Comparison of ENCODE assay signal across 33 cellular contexts in genomic region chrX:77119706-77120105, GRCh38.
"Had no signal": no experiment of that assay in that cellular context is flagged by ENCODE, and none has a peak within 500 bp of the region (broad histone marks: within the 10 kb centered on the region; RNA-seq: fewer than 3 reads in every experiment).

No MANE protein-coding gene starts in this region.

- H3K4me3 ChIP-seq: adrenal gland, body of pancreas, breast epithelium had no signal

- ATAC-seq: activated CD8-positive, alpha-beta T cell treated with anti-CD3 and anti-CD28 coated beads for 36 hours; activated naive CD4-positive, alpha-beta T cell treated with anti-CD3 and anti-CD28 coated beads, Interleukin-2, amount 50 U/mL, for 72 hours; activated T-cell treated with anti-CD3 and anti-CD28 coated beads, Interleukin-2, amount 50 U/mL, for 4 hours; activated T-cell treated with anti-CD3 and anti-CD28 coated beads, Interleukin-2, amount 50 U/mL, for 72 hours; activated T-helper 17 cell treated with anti-CD3 and anti-CD28 coated beads, Interleukin-2, amount 50 U/mL, for 72 hours; body of pancreas; T-cell; T-helper 17 cell had no signal

- H3K27me3 ChIP-seq: adrenal gland, body of pancreas, brain microvascular endothelial cell had no signal

- H3K27ac Mint-ChIP-seq: activated B cell treated with CpG ODN at 0.5 μM for 24 hours; activated CD4-positive, alpha-beta memory T cell treated with anti-CD3 and anti-CD28 coated beads for 36 hours; activated CD4-positive, alpha-beta T cell treated with anti-CD3 and anti-CD28 coated beads, Interleukin-2, amount 10 ng/mL, durations not matched to agents 24 days and 14 days; activated CD8-positive, alpha-beta T cell treated with anti-CD3 and anti-CD28 coated beads for 36 hours; activated naive CD4-positive, alpha-beta T cell treated with anti-CD3 and anti-CD28 coated beads for 36 hours; activated naive CD4-positive, alpha-beta T cell treated with anti-CD3 and anti-CD28 coated beads, Interleukin-2, amount 50 U/mL, for 72 hours; activated naive CD8-positive, alpha-beta T cell treated with anti-CD3 and anti-CD28 coated beads for 36 hours; activated T-cell treated with anti-CD3 and anti-CD28 coated beads, Interleukin-2, amount 50 U/mL, for 72 hours; activated T-helper 1 cell treated with anti-CD3 and anti-CD28 coated beads, Interleukin-12 subunit alpha, Interleukin-12 subunit beta, Interleukin-2, Interleukin-4 antibody, amounts not matched to agents 30 ng/mL and 10 ng/mL and 1 ng/mL, durations not matched to agents 14 hours and 24 hours and 36 hours; activated T-helper 17 cell treated with anti-CD3 and anti-CD28 coated beads, Interleukin-2, amount 50 U/mL, for 72 hours; T-cell; T-helper 17 cell had no signal

- DNase-seq: activated B cell treated with CpG ODN at 0.5 μM for 24 hours; activated CD4-positive, alpha-beta memory T cell treated with anti-CD3 and anti-CD28 coated beads for 36 hours; activated CD4-positive, alpha-beta T cell treated with anti-CD3 and anti-CD28 coated beads for 4 hours; activated CD4-positive, alpha-beta T cell treated with anti-CD3 and anti-CD28 coated beads, Interleukin-2, amount 10 ng/mL, durations not matched to agents 24 days and 14 days; activated CD4-positive, alpha-beta T cell treated with anti-CD3 and anti-CD28 coated beads, Interleukin-2, amount 50 U/mL, for 1 hour; activated CD4-positive, alpha-beta T cell treated with anti-CD3 and anti-CD28 coated beads, Interleukin-2, amount 50 U/mL, for 4 hours; activated CD4-positive, CD25-positive, alpha-beta regulatory T cell treated with anti-CD3 and anti-CD28 coated beads, Interleukin-2, amount 50 U/mL, for 72 hours; activated CD8-positive, alpha-beta memory T cell treated with anti-CD3 and anti-CD28 coated beads, Interleukin-2, amount 50 U/mL, for 4 hours; activated CD8-positive, alpha-beta T cell treated with anti-CD3 and anti-CD28 coated beads for 36 hours; activated effector memory CD4-positive, alpha-beta T cell treated with anti-CD3 and anti-CD28 coated beads, Interleukin-2, amount 50 U/mL, for 16 hours; activated gamma-delta T cell treated with Interleukin-2 at 50 U/mL for 16 hours; activated naive CD4-positive, alpha-beta T cell; activated naive CD4-positive, alpha-beta T cell treated with anti-CD3 and anti-CD28 coated beads for 36 hours; activated naive CD4-positive, alpha-beta T cell treated with anti-CD3 and anti-CD28 coated beads, Interleukin-2, amount 50 U/mL, for 16 hours; activated naive CD8-positive, alpha-beta T cell treated with anti-CD3 and anti-CD28 coated beads for 36 hours; activated T-cell treated with anti-CD3 and anti-CD28 coated beads for 4 hours; activated T-cell treated with anti-CD3 and anti-CD28 coated beads, Interleukin-2, amount 50 U/mL, for 1 hour; activated T-cell treated with anti-CD3 and anti-CD28 coated beads, Interleukin-2, amount 50 U/mL, for 4 hours; activated T-cell treated with anti-CD3 and anti-CD28 coated beads, Interleukin-2, amount 50 U/mL, for 72 hours; adrenal gland; amniotic stem cell; aorta; body of pancreas; brain microvascular endothelial cell; central memory CD4-positive, alpha-beta T cell; T-cell; T-helper 17 cell had no signal

- H3K4me1 ChIP-seq: adrenal gland, body of pancreas, breast epithelium had no signal

- H3K9me3 ChIP-seq: adrenal gland, body of pancreas had no signal

- H3K36me3 ChIP-seq: adrenal gland, brain microvascular endothelial cell, breast epithelium had no signal

- H3K36me3 Mint-ChIP-seq: activated CD4-positive, alpha-beta memory T cell treated with anti-CD3 and anti-CD28 coated beads for 36 hours; activated naive CD4-positive, alpha-beta T cell treated with anti-CD3 and anti-CD28 coated beads, Interleukin-2, amount 50 U/mL, for 72 hours; activated naive CD8-positive, alpha-beta T cell treated with anti-CD3 and anti-CD28 coated beads for 36 hours; T-cell had no signal

- H3K9me3 Mint-ChIP-seq: activated B cell treated with CpG ODN at 0.5 μM for 24 hours; activated CD4-positive, alpha-beta T cell treated with anti-CD3 and anti-CD28 coated beads, Interleukin-2, amount 10 ng/mL, durations not matched to agents 24 days and 14 days; activated naive CD8-positive, alpha-beta T cell treated with anti-CD3 and anti-CD28 coated beads for 36 hours; activated T-helper 17 cell treated with anti-CD3 and anti-CD28 coated beads, Interleukin-2, amount 50 U/mL, for 72 hours had no signal

- H3K27ac ChIP-seq: adrenal gland, body of pancreas, brain microvascular endothelial cell, breast epithelium, VCaP had no signal

- H3K27me3 Mint-ChIP-seq: activated B cell treated with CpG ODN at 0.5 μM for 24 hours; activated CD4-positive, alpha-beta memory T cell treated with anti-CD3 and anti-CD28 coated beads for 36 hours; activated CD4-positive, alpha-beta T cell treated with anti-CD3 and anti-CD28 coated beads, Interleukin-2, amount 10 ng/mL, durations not matched to agents 24 days and 14 days; activated CD8-positive, alpha-beta T cell treated with anti-CD3 and anti-CD28 coated beads for 36 hours; activated naive CD8-positive, alpha-beta T cell treated with anti-CD3 and anti-CD28 coated beads for 36 hours; activated T-helper 17 cell treated with anti-CD3 and anti-CD28 coated beads, Interleukin-2, amount 50 U/mL, for 72 hours; T-helper 17 cell had no signal

- H3K4me1 Mint-ChIP-seq: activated B cell treated with CpG ODN at 0.5 μM for 24 hours; activated CD4-positive, alpha-beta T cell treated with anti-CD3 and anti-CD28 coated beads, Interleukin-2, amount 10 ng/mL, durations not matched to agents 24 days and 14 days; activated naive CD8-positive, alpha-beta T cell treated with anti-CD3 and anti-CD28 coated beads for 36 hours; activated T-helper 17 cell treated with anti-CD3 and anti-CD28 coated beads, Interleukin-2, amount 50 U/mL, for 72 hours; T-cell; T-helper 17 cell had no signal

- FAIRE-seq: TTC549 had no signal

- H3K4me3 Mint-ChIP-seq: activated B cell treated with CpG ODN at 0.5 μM for 24 hours; activated CD4-positive, alpha-beta memory T cell treated with anti-CD3 and anti-CD28 coated beads for 36 hours; activated CD4-positive, alpha-beta T cell treated with anti-CD3 and anti-CD28 coated beads, Interleukin-2, amount 10 ng/mL, durations not matched to agents 24 days and 14 days; activated CD8-positive, alpha-beta T cell treated with anti-CD3 and anti-CD28 coated beads for 36 hours; activated naive CD4-positive, alpha-beta T cell treated with anti-CD3 and anti-CD28 coated beads for 36 hours; activated naive CD8-positive, alpha-beta T cell treated with anti-CD3 and anti-CD28 coated beads for 36 hours; activated T-cell treated with anti-CD3 and anti-CD28 coated beads, Interleukin-2, amount 50 U/mL, for 4 hours; activated T-cell treated with anti-CD3 and anti-CD28 coated beads, Interleukin-2, amount 50 U/mL, for 72 hours; activated T-helper 1 cell treated with anti-CD3 and anti-CD28 coated beads, Interleukin-12 subunit alpha, Interleukin-12 subunit beta, Interleukin-2, Interleukin-4 antibody, amounts not matched to agents 30 ng/mL and 10 ng/mL and 1 ng/mL, durations not matched to agents 14 hours and 24 hours and 36 hours; activated T-helper 17 cell treated with anti-CD3 and anti-CD28 coated beads, Interleukin-2, amount 50 U/mL, for 72 hours; T-cell; T-helper 17 cell had no signal
